Comparison of ENCODE assay signal across 18 cellular contexts in genomic region chr19:31083122-31083521, GRCh38.
DNase-seq lines count a peak whose midpoint lies in the region; TF ChIP-seq lines count a peak whose summit lies in the region.
"Had no signal": no experiment of that assay in that cellular context is flagged by ENCODE, and none has a peak within 500 bp of the region (broad histone marks: within the 10 kb centered on the region; RNA-seq: fewer than 3 reads in every experiment).

No MANE protein-coding gene starts in this region.

- H3K27me3 ChIP-seq in mammary epithelial cell (ENCODE audit: insufficient read depth, low read length): no peaks in the 10 kb centered on the region
- H3K27me3 ChIP-seq in right atrium auricular region: no peaks in the 10 kb centered on the region
- H3K27me3 ChIP-seq: BLaER1 treated with 17β-estradiol and CSF1 and Interleukin-3, amounts not matched to agents 10 nM and 100 nM had no signal

- no peak overlapping the region for H2AFZ ChIP-seq in mammary epithelial cell (ENCODE audit: low read depth, low read length)

- dilution Hi-C loops in mammary epithelial cell (cut with HindIII; ENCODE audit: low sequenced_read_pairs): no loop called here

- 31% methylated on average over 4 of the region's 4 CpGs for WGBS in mammary epithelial cell (ENCODE audit: low coverage, missing lambda C conversion rate)

- H4K20me1 ChIP-seq in mammary epithelial cell (ENCODE audit: insufficient read depth, low read length): no peaks in the 10 kb centered on the region
- H4K20me1 ChIP-seq: BLaER1 treated with 17β-estradiol and CSF1 and Interleukin-3, amounts not matched to agents 10 nM and 100 nM had no signal

- no peaks in the 10 kb centered on the region for H3K79me2 ChIP-seq in mammary epithelial cell (ENCODE audit: insufficient read depth, low read length)

- H3K9me3 Mint-ChIP-seq in MCF 10A (ENCODE audit: unreplicated experiment): peaks cover 52% of the 10 kb centered on the region
- H3K9me3 Mint-ChIP-seq: CD4-positive, alpha-beta T cell had no signal

- DNase-seq in MCF 10A (ENCODE audit: unreplicated experiment): peak; percentile 5
- no peak for DNase-seq in mammary epithelial cell
- peak; percentile 22 for DNase-seq in cardiac septum (ENCODE audit: low spot score)
- DNase-seq in right atrium auricular region (ENCODE audit: low spot score): no peak
- peak; percentile 28 for DNase-seq in LNCaP clone FGC (ENCODE audit: low read depth)
- DNase-seq in posterior cingulate gyrus: no peak
- DNase-seq: AML-193; Caco-2; Calu3; CD4-positive, alpha-beta T cell; CD8-positive, alpha-beta T cell; DMS79 treated with DMSO at 0.1 percent for 48 hours; GF-D8 had no signal

- H3K4me1 Mint-ChIP-seq in MCF 10A (ENCODE audit: insufficient read depth, unreplicated experiment): no peaks in the 10 kb centered on the region
- H3K4me1 Mint-ChIP-seq: B cell had no signal

- no peaks in the 10 kb centered on the region for H3K36me3 Mint-ChIP-seq in MCF 10A (ENCODE audit: insufficient read depth, unreplicated experiment)
- H3K36me3 Mint-ChIP-seq: CD8-positive, alpha-beta T cell had no signal

- H3K4me3 ChIP-seq in mammary epithelial cell (replicated peaks in 1 of 3; ENCODE audit: insufficient read depth in 1 of 3, low read depth in 2 of 3, low read length in 3 of 3): no peak overlapping the region
- no peak overlapping the region for H3K4me3 ChIP-seq in right atrium auricular region
- no peak overlapping the region for H3K4me3 ChIP-seq in LNCaP clone FGC (ENCODE audit: low read depth, low read length)
- H3K4me3 ChIP-seq: A549; BLaER1 treated with 17β-estradiol and CSF1 and Interleukin-3, amounts not matched to agents 10 nM and 100 nM had no signal

- H3K27ac Mint-ChIP-seq in MCF 10A (ENCODE audit: low read depth, unreplicated experiment): no peak overlapping the region
- H3K27ac Mint-ChIP-seq: B cell; CD4-positive, alpha-beta T cell; CD8-positive, alpha-beta T cell had no signal

- no peak overlapping the region for H3K9ac ChIP-seq in mammary epithelial cell (ENCODE audit: insufficient read depth, low read length)
- H3K9ac ChIP-seq: BLaER1 treated with 17β-estradiol and CSF1 and Interleukin-3, amounts not matched to agents 10 nM and 100 nM had no signal

- no TSS peak for BruUV-seq in MCF 10A (replicated peaks; lab: Mats Ljungman, UMichigan)
- no TSS peak for BruUV-seq in mammary epithelial cell (replicated peaks; lab: Mats Ljungman, UMichigan)

- H3K9me3 ChIP-seq in mammary epithelial cell (replicated peaks; ENCODE audit: insufficient read depth, low read length) (no peaks in the 10 kb centered on the region), right atrium auricular region (no peaks in the 10 kb centered on the region)
- H3K9me3 ChIP-seq: BLaER1 treated with 17β-estradiol and CSF1 and Interleukin-3, amounts not matched to agents 10 nM and 100 nM; Caco-2 had no signal

- H3K4me2 ChIP-seq in mammary epithelial cell (ENCODE audit: insufficient read depth, low read depth, low read length): no peak overlapping the region
- H3K4me2 ChIP-seq: A549; BLaER1 treated with 17β-estradiol and CSF1 and Interleukin-3, amounts not matched to agents 10 nM and 100 nM had no signal

- TF ChIP-seq CTCF in MCF 10A (IDR thresholded peaks at IDR 0.05; ENCODE audit: unreplicated experiment) (no peak), mammary epithelial cell (conservative IDR thresholded peaks at IDR 0.05 in 1 of 2, IDR thresholded peaks at IDR 0.05 in 1 of 2; ENCODE audit: extremely low read depth in 1 of 2, insufficient read depth in 1 of 2, low read depth in 1 of 2, low read length in 2 of 2) (no peak), right atrium auricular region (IDR thresholded peaks at IDR 0.05) (no peak), LNCaP clone FGC (IDR thresholded peaks at IDR 0.05; ENCODE audit: control insufficient read depth, extremely low read depth, insufficient read depth) (no peak)

- no peak overlapping the region for H3K4me3 Mint-ChIP-seq in MCF 10A (ENCODE audit: unreplicated experiment)
- H3K4me3 Mint-ChIP-seq: B cell; CD4-positive, alpha-beta T cell; CD8-positive, alpha-beta T cell had no signal

- in situ Hi-C loops in mammary epithelial cell (cut with MboI; ENCODE audit: low sequenced_read_pairs in 2 of 2): no loop called here

- H3K4me1 ChIP-seq in mammary epithelial cell (ENCODE audit: insufficient read depth, low read length) (no peaks in the 10 kb centered on the region), right atrium auricular region (no peaks in the 10 kb centered on the region)
- H3K4me1 ChIP-seq: A549; BLaER1 treated with 17β-estradiol and CSF1 and Interleukin-3, amounts not matched to agents 10 nM and 100 nM; Caco-2 had no signal

- intact Hi-C loops in MCF 10A (cut with micrococcal nuclease) (no loop called here), mammary epithelial cell (cut with micrococcal nuclease) (no loop called here), cardiac septum (cut with DNase I) (no loop called here), posterior cingulate gyrus (cut with DNase I) (no loop called here)

- H3K36me3 ChIP-seq in mammary epithelial cell (ENCODE audit: insufficient read depth, low read length) (no peaks in the 10 kb centered on the region), right atrium auricular region (no peaks in the 10 kb centered on the region)
- H3K36me3 ChIP-seq: BLaER1 treated with 17β-estradiol and CSF1 and Interleukin-3, amounts not matched to agents 10 nM and 100 nM had no signal

- H3K27ac ChIP-seq in mammary epithelial cell (ENCODE audit: insufficient read depth, low read depth, low read length) (no peak overlapping the region), right atrium auricular region (no peak overlapping the region)
- H3K27ac ChIP-seq: 22Rv1; A549; BLaER1 treated with 17β-estradiol and CSF1 and Interleukin-3, amounts not matched to agents 10 nM and 100 nM; C4-2B had no signal

- CTCF ChIA-PET in MCF 10A (lab: Yijun Ruan, JAX): no interaction called here
- CTCF ChIA-PET in mammary epithelial cell (lab: Charles Lee; ENCODE audit: low non-redundant PET): no interaction called here

- H3K27me3 Mint-ChIP-seq in MCF 10A (ENCODE audit: insufficient read depth, unreplicated experiment): no peaks in the 10 kb centered on the region
- H3K27me3 Mint-ChIP-seq: B cell had no signal

- POLR2A ChIA-PET in MCF 10A (lab: Yijun Ruan, JAX): interaction anchor here (0.7 kb wide), 1 partner anchor 1522 kb away, joined by 3 read pairs; no protein-coding TSS in a partner anchor

Comparison
In these comparisons a context has a peak if more than half of its experiments do, and no peak if none do; other contexts are left out.
1. DNase-seq: peak in MCF 10A (single experiment), cardiac septum (single experiment) and LNCaP clone FGC (single experiment); none in mammary epithelial cell (single experiment), right atrium auricular region (single experiment) and posterior cingulate gyrus (0 of 10).